8 cellular contexts compared by ENCODE assay signal in the genomic region with DNA sequence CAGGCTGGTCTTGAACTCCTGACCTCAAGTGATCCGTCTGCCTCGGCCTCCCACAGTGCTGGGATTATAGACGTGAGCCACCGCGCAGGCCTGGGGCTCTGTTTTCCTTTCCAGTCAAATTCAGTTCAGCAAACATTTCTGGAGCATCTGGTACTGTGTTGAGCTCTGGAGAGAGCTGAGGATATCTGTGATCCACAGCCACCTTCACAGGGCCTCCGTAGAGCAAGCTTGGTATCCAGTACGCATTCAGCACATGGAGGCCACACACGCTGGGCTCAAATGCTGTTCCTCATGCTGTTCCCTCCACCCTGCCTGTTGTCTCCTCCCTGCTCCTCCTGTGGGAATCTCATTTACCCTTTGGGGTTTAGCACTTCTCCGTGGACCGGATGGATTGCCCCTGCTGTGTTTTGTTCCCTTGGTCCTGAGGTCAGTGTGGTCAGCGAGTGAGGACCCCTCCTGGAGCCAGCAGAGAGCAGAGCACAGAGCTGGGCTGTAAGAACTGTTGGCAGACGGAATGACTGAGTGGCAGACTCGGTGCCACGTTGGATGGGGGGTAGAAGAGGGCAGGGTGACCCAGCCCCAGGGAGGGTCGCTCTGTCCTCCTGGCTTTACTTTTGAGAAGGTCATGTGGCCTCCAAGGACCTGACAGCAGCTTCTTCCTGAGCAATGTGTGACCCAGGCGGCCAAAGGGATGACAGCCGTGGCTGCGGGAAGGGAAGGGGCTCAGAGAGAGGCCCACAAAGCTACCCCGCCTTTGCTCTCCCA. TPM values are rescaled to one million over a fixed set of nuclear protein-coding genes. Genes with fewer than 3 reads are reported as not detected.
DNase-seq lines count a peak whose midpoint lies in the region; ATAC-seq and TF ChIP-seq lines count a peak whose summit lies in the region.

No MANE protein-coding gene starts in this region.

- H3K9me3 ChIP-seq in CD4-positive, alpha-beta memory T cell (ENCODE audit: control insufficient read depth in 1 of 2, low read length in 2 of 2), result no peaks in the 10 kb centered on the region
- H3K9me3 ChIP-seq in ectodermal cell (ENCODE audit: control insufficient read depth, low read length) (no peaks in the 10 kb centered on the region), neural cell (ENCODE audit: low read length) (no peaks in the 10 kb centered on the region)

- TF ChIP-seq RAD21 in neural cell (conservative IDR thresholded peaks at IDR 0.05), result no peak

- H3K9ac ChIP-seq in neural cell (ENCODE audit: low read length), result peak overlapping the region; percentile 96

- intact Hi-C loops in CD4-positive, alpha-beta memory T cell (cut with micrococcal nuclease), result no loop called here

- TF ChIP-seq EP300 in neural cell (conservative IDR thresholded peaks at IDR 0.05; ENCODE audit: poor library complexity, severe bottlenecking), result no peak

- H3K27me3 ChIP-seq in CD4-positive, alpha-beta memory T cell (ENCODE audit: insufficient read depth, low read length), result no peaks in the 10 kb centered on the region
- H3K27me3 ChIP-seq in ectodermal cell (ENCODE audit: control insufficient read depth, insufficient read depth, low read length, poor library complexity, severe bottlenecking), result peaks cover 11% of the 10 kb centered on the region
- H3K27me3 ChIP-seq in neural cell (ENCODE audit: insufficient read depth, low read depth, low read length), result no peaks in the 10 kb centered on the region

- no peak overlapping the region for H3K4me3 ChIP-seq in CD4-positive, alpha-beta memory T cell (ENCODE audit: low read length in 2 of 2)
- H3K4me3 ChIP-seq in NB4 (ENCODE audit: low read depth, low read length), result peak overlapping the region; percentile 43
- peak overlapping the region; percentile 64 for H3K4me3 ChIP-seq in ectodermal cell (ENCODE audit: insufficient read depth, low read depth, low read length)
- H3K4me3 ChIP-seq in neural cell (ENCODE audit: low read length), result peak overlapping the region; percentile 99

- ATAC-seq in HG03442 (IDR thresholded peaks at IDR 0.05; ENCODE audit: unreplicated experiment), result no peak
- ATAC-seq in activated CD4-positive, CD25-positive, alpha-beta regulatory T cell treated with anti-CD3 and anti-CD28 coated beads, Interleukin-2, amount 50 U/mL, for 24 hours, result no peak

- no peak for DNase-seq in CD4-positive, alpha-beta memory T cell
- DNase-seq in NB4 (ENCODE audit: low read depth) (no peak), SIG-M5 treated with dmso at 0.1 percent for 504 hours (lab: John Stamatoyannopoulos, UW; ENCODE audit: unreplicated experiment) (no peak), anterior cingulate cortex (lab: John Stamatoyannopoulos, UW) (no peak)

- no peaks in the 10 kb centered on the region for H3F3A ChIP-seq in neural cell (ENCODE audit: insufficient read depth, low read length, poor library complexity, severe bottlenecking)

- no peaks in the 10 kb centered on the region for H3K9me2 ChIP-seq in neural cell (ENCODE audit: insufficient read depth, low read length)

- H3K4me1 Mint-ChIP-seq in CD4-positive, alpha-beta memory T cell, result peaks cover 3 to 8% (median 5%) of the 10 kb centered on the region in 4 donors

- peaks cover 3 to 10% of the 10 kb centered on the region in 2 donors for H3K27me3 Mint-ChIP-seq in CD4-positive, alpha-beta memory T cell

- H3K4me3 Mint-ChIP-seq in CD4-positive, alpha-beta memory T cell, result peak overlapping the region; percentile 46 to 68 (median 62)

- POLR2A ChIA-PET in CD4-positive, alpha-beta memory T cell (lab: Charles Lee; ENCODE audit: partially characterized antibody), result interaction anchor here (1.3 kb wide), 1 partner anchor 40 kb away, joined by 3 read pairs; a partner anchor contains a TSS

- CTCF ChIA-PET in CD4-positive, alpha-beta memory T cell (lab: Charles Lee; ENCODE audit: partially characterized antibody), result interaction anchor here (0.7 to 3.7 kb wide), 5 partner anchors 17 to 237 kb away, joined by 3 to 20 read pairs (median 4); no protein-coding TSS in a partner anchor

- H4K20me1 ChIP-seq in neural cell (ENCODE audit: insufficient read depth), result no peaks in the 10 kb centered on the region

- H3K36me3 ChIP-seq in CD4-positive, alpha-beta memory T cell (ENCODE audit: insufficient read depth, low read length), result no peaks in the 10 kb centered on the region
- no peaks in the 10 kb centered on the region for H3K36me3 ChIP-seq in ectodermal cell (ENCODE audit: control insufficient read depth, insufficient read depth, low read length)
- no peaks in the 10 kb centered on the region for H3K36me3 ChIP-seq in neural cell (ENCODE audit: insufficient read depth, low read length)

- peaks cover 0 to 3% (median 0%) of the 10 kb centered on the region in 8 donors for H3K9me3 Mint-ChIP-seq in CD4-positive, alpha-beta memory T cell

- H3K79me2 ChIP-seq in neural cell (replicated peaks; ENCODE audit: insufficient read depth, low read length), result no peaks in the 10 kb centered on the region

- H3K27ac Mint-ChIP-seq in CD4-positive, alpha-beta memory T cell, result peak overlapping the region in 3 of 7 donors; percentile 59 to 74 (median 68)

- no peaks in the 10 kb centered on the region for H3K36me3 Mint-ChIP-seq in CD4-positive, alpha-beta memory T cell

- H3K27ac ChIP-seq in CD4-positive, alpha-beta memory T cell (ENCODE audit: low read depth, low read length), result no peak overlapping the region
- H3K27ac ChIP-seq in ectodermal cell (ENCODE audit: insufficient read depth, low read depth, low read length, poor library complexity, severe bottlenecking) (no peak overlapping the region), neural cell (ENCODE audit: low read length) (peak overlapping the region; percentile 71)

- no peaks in the 10 kb centered on the region for H3K4me1 ChIP-seq in CD4-positive, alpha-beta memory T cell (ENCODE audit: insufficient read depth, low read length)
- no peaks in the 10 kb centered on the region for H3K4me1 ChIP-seq in ectodermal cell (ENCODE audit: control insufficient read depth, insufficient read depth, low read length)

- 70 to 73% methylated on average over 19 of the region's 19 CpGs for whole genome bisulfite sequencing in ectodermal cell, 2 experiments

- H3K4me2 ChIP-seq in neural cell (ENCODE audit: low read length), result peak overlapping the region; percentile 97

- no peak for TF ChIP-seq POLR2A in NB4 (IDR thresholded peaks at IDR 0.05; ENCODE audit: extremely low read depth, insufficient read length)

- peak overlapping the region; percentile 98 for H2AFZ ChIP-seq in neural cell (ENCODE audit: low read depth, low read length)

- TF ChIP-seq CTCF in NB4 (IDR thresholded peaks at IDR 0.05; ENCODE audit: low read depth, low read length) (no peak), neural cell (IDR thresholded peaks at IDR 0.05; ENCODE audit: poor library complexity, severe bottlenecking) (no peak)

TF ChIP-seq in neural cell, 6 proteins besides CTCF, POLR2A, EP300 and RAD21 (continues in another document):
- TF ChIP-seq, protein P1, sequence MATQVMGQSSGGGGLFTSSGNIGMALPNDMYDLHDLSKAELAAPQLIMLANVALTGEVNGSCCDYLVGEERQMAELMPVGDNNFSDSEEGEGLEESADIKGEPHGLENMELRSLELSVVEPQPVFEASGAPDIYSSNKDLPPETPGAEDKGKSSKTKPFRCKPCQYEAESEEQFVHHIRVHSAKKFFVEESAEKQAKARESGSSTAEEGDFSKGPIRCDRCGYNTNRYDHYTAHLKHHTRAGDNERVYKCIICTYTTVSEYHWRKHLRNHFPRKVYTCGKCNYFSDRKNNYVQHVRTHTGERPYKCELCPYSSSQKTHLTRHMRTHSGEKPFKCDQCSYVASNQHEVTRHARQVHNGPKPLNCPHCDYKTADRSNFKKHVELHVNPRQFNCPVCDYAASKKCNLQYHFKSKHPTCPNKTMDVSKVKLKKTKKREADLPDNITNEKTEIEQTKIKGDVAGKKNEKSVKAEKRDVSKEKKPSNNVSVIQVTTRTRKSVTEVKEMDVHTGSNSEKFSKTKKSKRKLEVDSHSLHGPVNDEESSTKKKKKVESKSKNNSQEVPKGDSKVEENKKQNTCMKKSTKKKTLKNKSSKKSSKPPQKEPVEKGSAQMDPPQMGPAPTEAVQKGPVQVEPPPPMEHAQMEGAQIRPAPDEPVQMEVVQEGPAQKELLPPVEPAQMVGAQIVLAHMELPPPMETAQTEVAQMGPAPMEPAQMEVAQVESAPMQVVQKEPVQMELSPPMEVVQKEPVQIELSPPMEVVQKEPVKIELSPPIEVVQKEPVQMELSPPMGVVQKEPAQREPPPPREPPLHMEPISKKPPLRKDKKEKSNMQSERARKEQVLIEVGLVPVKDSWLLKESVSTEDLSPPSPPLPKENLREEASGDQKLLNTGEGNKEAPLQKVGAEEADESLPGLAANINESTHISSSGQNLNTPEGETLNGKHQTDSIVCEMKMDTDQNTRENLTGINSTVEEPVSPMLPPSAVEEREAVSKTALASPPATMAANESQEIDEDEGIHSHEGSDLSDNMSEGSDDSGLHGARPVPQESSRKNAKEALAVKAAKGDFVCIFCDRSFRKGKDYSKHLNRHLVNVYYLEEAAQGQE (IDR thresholded peaks at IDR 0.05; ENCODE audit: borderline replicate concordance), result no peak
- no peak for TF ChIP-seq TAF1 (IDR thresholded peaks at IDR 0.05; ENCODE audit: low read depth)

RNA-seq across cellular contexts. Expression of a gene that starts 0.9 kb away (rescaled TPM):
- total RNA-seq in CD4-positive, alpha-beta memory T cell, result 1 to 10 TPM; 2.5 to 2.9 TPM
- under 1 TPM; 0.45 to 0.87 TPM for polyA plus RNA-seq in CD4-positive, alpha-beta memory T cell
- polyA plus RNA-seq in ectodermal cell (2013, experiment 1 of 4), result 6.0 TPM
- polyA plus RNA-seq in ectodermal cell (2013, experiment 2 of 4), result 12.9 TPM
- 7.3 TPM for polyA plus RNA-seq in ectodermal cell (2013, experiment 3 of 4)
- polyA plus RNA-seq in ectodermal cell (2013, experiment 4 of 4), result 6.6 TPM
- polyA plus RNA-seq in neural cell, result 147 and 187 TPM in 2 replicates
- polyA minus RNA-seq in neural cell, result 93.8 and 115 TPM in 2 replicates

RNA-seq across cellular contexts. Expression of a gene that starts 33.2 kb away (rescaled TPM):
- not detected for total RNA-seq in CD4-positive, alpha-beta memory T cell
- under 1 TPM; 0.11 to 0.13 TPM for polyA plus RNA-seq in CD4-positive, alpha-beta memory T cell
- 1.2 TPM for polyA plus RNA-seq in ectodermal cell (2013, experiment 1 of 4)
- polyA plus RNA-seq in ectodermal cell (2013, experiment 2 of 4), result 1.5 TPM
- 2.3 TPM for polyA plus RNA-seq in ectodermal cell (2013, experiment 3 of 4)
- 2.0 TPM for polyA plus RNA-seq in ectodermal cell (2013, experiment 4 of 4)
- polyA plus RNA-seq in neural cell, result 0.28 TPM in 1 of 2 replicates, not detected in the other
- polyA minus RNA-seq in neural cell, result not detected in 2 replicates

RNA-seq across cellular contexts. Expression of a gene that starts 40.5 kb away (rescaled TPM):
- 100 to 1,000 TPM; 101 to 104 TPM for total RNA-seq in CD4-positive, alpha-beta memory T cell
- 10 to 100 TPM in 1 of 2 donors, 1 to 10 TPM in 1; 4.8 to 10.8 TPM for polyA plus RNA-seq in CD4-positive, alpha-beta memory T cell
- polyA plus RNA-seq in ectodermal cell (2013, experiment 1 of 4), result 104 TPM
- 104 TPM for polyA plus RNA-seq in ectodermal cell (2013, experiment 2 of 4)
- 66.8 TPM for polyA plus RNA-seq in ectodermal cell (2013, experiment 3 of 4)
- polyA plus RNA-seq in ectodermal cell (2013, experiment 4 of 4), result 75.0 TPM
- 56.5 and 59.7 TPM in 2 replicates for polyA plus RNA-seq in neural cell
- polyA minus RNA-seq in neural cell, result 51.6 and 64.9 TPM in 2 replicates

RNA-seq across cellular contexts. Expression of a gene that starts 46.2 kb away (rescaled TPM):
- total RNA-seq in CD4-positive, alpha-beta memory T cell, result not detected
- polyA plus RNA-seq in CD4-positive, alpha-beta memory T cell, result under 1 TPM in 1 of 2 donors, not detected in 1; 0.05 TPM
- polyA plus RNA-seq in ectodermal cell (2013, experiment 1 of 4), result not detected
- polyA plus RNA-seq in ectodermal cell (2013, experiment 2 of 4), result not detected
- not detected for polyA plus RNA-seq in ectodermal cell (2013, experiment 3 of 4)
- polyA plus RNA-seq in ectodermal cell (2013, experiment 4 of 4), result not detected
- not detected in 2 replicates for polyA plus RNA-seq in neural cell
- not detected in 2 replicates for polyA minus RNA-seq in neural cell

Comparison
In these comparisons a context has a peak if more than half of its experiments do, and no peak if none do; other contexts are left out.
1. H3K4me3 ChIP-seq: peak in NB4 (single experiment), ectodermal cell (single experiment) and neural cell (single experiment); none in CD4-positive, alpha-beta memory T cell (0 of 2).
2. RNA of a gene that starts 0.9 kb away (polyA plus RNA-seq): 147 to 187 TPM in neural cell; 0.45 to 0.87 TPM in CD4-positive, alpha-beta memory T cell; every median in the first group is over 10 times any median in the second.